19 cellular contexts compared by ENCODE assay signal in genomic region chr9:124355941-124356744, GRCh38. TPM values are rescaled to one million over a fixed set of nuclear protein-coding genes. Genes with fewer than 3 reads are reported as not detected.
DNase-seq lines count a peak whose midpoint lies in the region; ATAC-seq and TF ChIP-seq lines count a peak whose summit lies in the region.
"Had no signal": no experiment of that assay in that cellular context is flagged by ENCODE, and none has a peak within 500 bp of the region (broad histone marks: within the 10 kb centered on the region; RNA-seq: fewer than 3 reads in every experiment).

No MANE protein-coding gene starts in this region.

- no peak overlapping the region for H3K27ac ChIP-seq in testis
- H3K27ac ChIP-seq: left ventricle myocardium inferior had no signal

- peaks cover 11% of the 10 kb centered on the region for H3K36me3 Mint-ChIP-seq in activated naive CD4-positive, alpha-beta T cell treated with anti-CD3 and anti-CD28 coated beads for 36 hours (ENCODE audit: low read depth)
- H3K36me3 Mint-ChIP-seq in activated naive CD4-positive, alpha-beta T cell treated with anti-CD3 and anti-CD28 coated beads, Interleukin-2, amount 50 U/mL, for 72 hours, result no peaks in the 10 kb centered on the region
- H3K36me3 Mint-ChIP-seq in activated CD4-positive, alpha-beta memory T cell treated with anti-CD3 and anti-CD28 coated beads for 36 hours, result peaks cover 21% of the 10 kb centered on the region
- peaks cover 7 to 24% (median 12%) of the 10 kb centered on the region in 3 donors for H3K36me3 Mint-ChIP-seq in immature natural killer cell

- H3K36me3 ChIP-seq in testis (ENCODE audit: low read depth, missing control alignments), result no peaks in the 10 kb centered on the region

- 55 to 74% methylated on average over 10 to 15 of the region's 15 CpGs for WGBS in testis, 2 donors

- no peaks in the 10 kb centered on the region for H3K27me3 ChIP-seq in testis

- no peak for TF ChIP-seq POLR2A in testis (IDR thresholded peaks at IDR 0.05)

- DNase-seq in activated naive CD4-positive, alpha-beta T cell treated with anti-CD3 and anti-CD28 coated beads for 36 hours, result no peak
- no peak for DNase-seq in activated naive CD4-positive, alpha-beta T cell treated with anti-CD3 and anti-CD28 coated beads, Interleukin-2, amount 50 U/mL, for 72 hours (ENCODE audit: low spot score in 2 of 2)
- DNase-seq in activated CD4-positive, alpha-beta memory T cell treated with anti-CD3 and anti-CD28 coated beads for 36 hours, result no peak
- DNase-seq in immature natural killer cell, result no peak
- DNase-seq in testis, result peak; percentile 23
- no peak for DNase-seq in T1000 (lab: John Stamatoyannopoulos, UW)
- DNase-seq in inferior parietal cortex (ENCODE audit: extremely low spot score), result no peak
- DNase-seq: central memory CD4-positive, alpha-beta T cell; COR-L47; left ventricle myocardium inferior; NCI-H187 treated with DMSO at 0.1 percent for 48 hours; NCI-H446 treated with DMSO at 0.1 percent for 48 hours; SHP77 treated with DMSO at 0.1 percent for 48 hours; stimulated activated naive CD4-positive, alpha-beta T cell had no signal

- H3K4me3 Mint-ChIP-seq in activated naive CD4-positive, alpha-beta T cell treated with anti-CD3 and anti-CD28 coated beads for 36 hours, result no peak overlapping the region
- H3K4me3 Mint-ChIP-seq in activated CD4-positive, alpha-beta memory T cell treated with anti-CD3 and anti-CD28 coated beads for 36 hours, result no peak overlapping the region
- H3K4me3 Mint-ChIP-seq in immature natural killer cell, result no peak overlapping the region
- H3K4me3 Mint-ChIP-seq: activated naive CD8-positive, alpha-beta T cell; T-helper 1 cell treated with Interleukin-12 subunit alpha and Interleukin-12 subunit beta and Interleukin-4 antibody, amounts not matched to agents 30 μg/mL and 1 μg/mL, for 36 hours had no signal

- no peaks in the 10 kb centered on the region for H3K9me3 Mint-ChIP-seq in activated naive CD4-positive, alpha-beta T cell treated with anti-CD3 and anti-CD28 coated beads for 36 hours
- no peaks in the 10 kb centered on the region for H3K9me3 Mint-ChIP-seq in activated naive CD4-positive, alpha-beta T cell treated with anti-CD3 and anti-CD28 coated beads, Interleukin-2, amount 50 U/mL, for 72 hours
- no peaks in the 10 kb centered on the region for H3K9me3 Mint-ChIP-seq in activated CD4-positive, alpha-beta memory T cell treated with anti-CD3 and anti-CD28 coated beads for 36 hours
- H3K9me3 Mint-ChIP-seq in immature natural killer cell, result no peaks in the 10 kb centered on the region
- H3K9me3 Mint-ChIP-seq: T-helper 1 cell treated with Interleukin-12 subunit alpha and Interleukin-12 subunit beta and Interleukin-4 antibody, amounts not matched to agents 30 μg/mL and 1 μg/mL, for 36 hours had no signal

- no peak for TF ChIP-seq CTCF in testis (IDR thresholded peaks at IDR 0.05)

- no peak for ATAC-seq in activated naive CD4-positive, alpha-beta T cell treated with anti-CD3 and anti-CD28 coated beads, Interleukin-2, amount 50 U/mL, for 72 hours
- no peak for ATAC-seq in HG03039 (IDR thresholded peaks at IDR 0.05; ENCODE audit: unreplicated experiment)
- ATAC-seq: activated CD4-positive, CD25-positive, alpha-beta regulatory T cell treated with anti-CD3 and anti-CD28 coated beads, Interleukin-2, amount 50 U/mL, for 24 hours had no signal

- H3K9me3 ChIP-seq in testis, result no peaks in the 10 kb centered on the region
- H3K9me3 ChIP-seq: HAP-1, left ventricle myocardium inferior had no signal

- H3K4me1 Mint-ChIP-seq in activated naive CD4-positive, alpha-beta T cell treated with anti-CD3 and anti-CD28 coated beads for 36 hours (ENCODE audit: low read depth), result peaks cover 17% of the 10 kb centered on the region
- H3K4me1 Mint-ChIP-seq in activated CD4-positive, alpha-beta memory T cell treated with anti-CD3 and anti-CD28 coated beads for 36 hours (ENCODE audit: low read depth), result peaks cover 39% of the 10 kb centered on the region
- H3K4me1 Mint-ChIP-seq in immature natural killer cell, result peaks cover 35 to 48% of the 10 kb centered on the region in 2 donors

- POLR2A ChIA-PET in activated CD4-positive, alpha-beta memory T cell treated with anti-CD3 and anti-CD28 coated beads for 36 hours (lab: Charles Lee), result no interaction called here

- H3K27ac Mint-ChIP-seq in activated naive CD4-positive, alpha-beta T cell treated with anti-CD3 and anti-CD28 coated beads for 36 hours, result peak overlapping the region; percentile 22
- H3K27ac Mint-ChIP-seq in activated naive CD4-positive, alpha-beta T cell treated with anti-CD3 and anti-CD28 coated beads, Interleukin-2, amount 50 U/mL, for 72 hours, result peak overlapping the region in 1 of 2 donors; percentile 65
- H3K27ac Mint-ChIP-seq in activated CD4-positive, alpha-beta memory T cell treated with anti-CD3 and anti-CD28 coated beads for 36 hours, result peak overlapping the region; percentile 73
- H3K27ac Mint-ChIP-seq in immature natural killer cell, result peak overlapping the region; percentile 9 to 71 (median 38)
- H3K27ac Mint-ChIP-seq: T-helper 1 cell treated with Interleukin-12 subunit alpha and Interleukin-12 subunit beta and Interleukin-4 antibody, amounts not matched to agents 30 μg/mL and 1 μg/mL, for 36 hours had no signal

- no peaks in the 10 kb centered on the region for H3K4me1 ChIP-seq in testis
- H3K4me1 ChIP-seq: HAP-1 had no signal

- CTCF ChIA-PET in activated naive CD4-positive, alpha-beta T cell treated with anti-CD3 and anti-CD28 coated beads for 36 hours (lab: Charles Lee), result interaction anchor here (1.7 kb wide), 1 partner anchor 230 kb away, joined by 3 read pairs; no protein-coding TSS in a partner anchor
- CTCF ChIA-PET in activated CD4-positive, alpha-beta memory T cell treated with anti-CD3 and anti-CD28 coated beads for 36 hours (lab: Charles Lee), result no interaction called here

- H3K27me3 Mint-ChIP-seq in activated naive CD4-positive, alpha-beta T cell treated with anti-CD3 and anti-CD28 coated beads for 36 hours (ENCODE audit: low read depth), result no peaks in the 10 kb centered on the region
- H3K27me3 Mint-ChIP-seq in activated CD4-positive, alpha-beta memory T cell treated with anti-CD3 and anti-CD28 coated beads for 36 hours, result no peaks in the 10 kb centered on the region
- peaks cover 0 to 2% (median 1%) of the 10 kb centered on the region in 3 donors for H3K27me3 Mint-ChIP-seq in immature natural killer cell (ENCODE audit: low read depth in 3 of 3)
- H3K27me3 Mint-ChIP-seq: activated naive CD8-positive, alpha-beta T cell had no signal

- intact Hi-C loops in activated naive CD4-positive, alpha-beta T cell treated with anti-CD3 and anti-CD28 coated beads for 36 hours (cut with micrococcal nuclease), result no loop called here
- intact Hi-C loops in activated CD4-positive, alpha-beta memory T cell treated with anti-CD3 and anti-CD28 coated beads for 36 hours (cut with micrococcal nuclease), result no loop called here
- intact Hi-C loops in testis (cut with DNase I; ENCODE audit: low total_unique reads), result no loop called here

- H3K4me3 ChIP-seq in testis, result no peak overlapping the region
- H3K4me3 ChIP-seq: HAP-1, left ventricle myocardium inferior had no signal

RNA-seq across cellular contexts. Expression of gene PSMB7, which starts 59.1 kb away (rescaled TPM):
- total RNA-seq in activated naive CD4-positive, alpha-beta T cell treated with anti-CD3 and anti-CD28 coated beads for 36 hours, result 100 to 1,000 TPM; 161 to 167 TPM
- total RNA-seq in activated naive CD4-positive, alpha-beta T cell treated with anti-CD3 and anti-CD28 coated beads, Interleukin-2, amount 50 U/mL, for 72 hours, result 100 to 1,000 TPM; 158 to 167 TPM
- 100 to 1,000 TPM; 156 TPM for total RNA-seq in activated CD4-positive, alpha-beta memory T cell treated with anti-CD3 and anti-CD28 coated beads for 36 hours
- polyA plus RNA-seq in immature natural killer cell, result 100 to 1,000 TPM; 167 to 256 (median 186) TPM
- total RNA-seq in testis, result 100 to 1,000 TPM; 156 to 188 TPM
- polyA plus RNA-seq in testis (ENCODE audit: insufficient read depth, low read depth, low replicate concordance), result 310 TPM
